In the genomic region with DNA sequence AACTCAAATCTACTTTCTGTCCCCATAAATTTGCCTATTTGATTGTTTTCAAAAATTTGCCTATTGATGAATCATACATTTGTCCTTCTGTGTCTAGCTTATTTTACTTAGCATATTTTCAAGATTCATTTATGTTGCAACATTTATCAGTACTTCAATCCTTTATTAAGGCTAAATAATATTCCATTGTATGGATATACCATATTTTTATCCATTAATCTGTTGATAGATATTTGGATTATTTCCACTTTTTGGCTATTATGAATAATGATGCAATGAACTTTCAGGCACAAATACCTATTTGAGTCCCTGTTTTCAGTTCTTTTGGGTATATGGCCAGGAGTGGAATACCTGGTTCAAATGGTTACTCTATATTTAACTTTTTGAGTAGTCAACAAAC, we compare ENCODE assay signal across 20 cellular contexts.
DNase-seq lines count a peak whose midpoint lies in the region; ATAC-seq, FAIRE-seq and TF ChIP-seq lines count a peak whose summit lies in the region.
"Had no signal": no experiment of that assay in that cellular context is flagged by ENCODE, and none has a peak within 500 bp of the region (broad histone marks: within the 10 kb centered on the region; RNA-seq: fewer than 3 reads in every experiment).

No MANE protein-coding gene starts in this region.

- ATAC-seq in SK-N-SH treated with all-trans-retinoic acid at 6 μM for 48 hours: no peak
- no peak for ATAC-seq in K562
- ATAC-seq: A549; CD8-positive, alpha-beta T cell had no signal

- CTCF ChIA-PET in SK-N-SH (lab: Yijun Ruan, JAX): interaction anchor here (1.1 kb wide), 1 partner anchor 99 kb away, joined by 3 read pairs; no protein-coding TSS in a partner anchor
- CTCF ChIA-PET in K562 (lab: Yijun Ruan, JAX; ENCODE audit: low intra/inter-chr PET ratio): no interaction called here

- H3K36me3 ChIP-seq in SK-N-SH (replicated peaks in 1 of 2; ENCODE audit: control insufficient read depth in 1 of 2, insufficient read depth in 2 of 2, low read length in 1 of 2) (peaks cover 0 to 21% of the 10 kb centered on the region in 2 experiments), K562 (ENCODE audit: control insufficient read depth, insufficient read depth, low read length) (peaks cover 20% of the 10 kb centered on the region; the same call in 2 of the 3 replicates)

- in situ Hi-C loops in K562 (cut with MboI): no loop called here
- in situ Hi-C loops in KBM-7 (cut with MboI; ENCODE audit: low pct_unique_long_range_greater_than_20kb, low sequenced_read_pairs): no loop called here

- POLR2A ChIA-PET in SK-N-SH (lab: Yijun Ruan, JAX): no interaction called here
- POLR2A ChIA-PET in K562 (lab: Yijun Ruan, JAX): no interaction called here

- TF ChIP-seq CTCF in SK-N-SH (IDR thresholded peaks at IDR 0.05) (no peak), K562 (IDR thresholded peaks at IDR 0.05 in 2 of 3, conservative IDR thresholded peaks at IDR 0.05 in 1 of 3; ENCODE audit: insufficient read depth in 2 of 3, low read depth in 1 of 3, low read length in 3 of 3) (no peak)

- H2AFZ ChIP-seq in SK-N-SH (ENCODE audit: low read depth) (no peak overlapping the region), K562 (ENCODE audit: low read depth, low read length) (no peak overlapping the region)

- no peaks in the 10 kb centered on the region for H3K9me1 ChIP-seq in K562 (ENCODE audit: control insufficient read depth, insufficient read depth, low read length)

- H3K27me3 ChIP-seq in SK-N-SH (ENCODE audit: insufficient read depth) (no peaks in the 10 kb centered on the region), K562 (ENCODE audit: control insufficient read depth in 2 of 2, insufficient read depth in 2 of 2, low read length in 2 of 2) (no peaks in the 10 kb centered on the region)
- H3K27me3 ChIP-seq: BLaER1 treated with 17β-estradiol and CSF1 and Interleukin-3, amounts not matched to agents 10 nM and 100 nM had no signal

- no TSS peak for BruUV-seq in K562 (replicated peaks; lab: Mats Ljungman, UMichigan)

- H3K4me2 ChIP-seq in SK-N-SH: no peak overlapping the region
- no peak overlapping the region for H3K4me2 ChIP-seq in K562 (ENCODE audit: insufficient read depth, low read length)
- H3K4me2 ChIP-seq: A549; BLaER1 treated with 17β-estradiol and CSF1 and Interleukin-3, amounts not matched to agents 10 nM and 100 nM had no signal

- no peak for TF ChIP-seq POLR2A in H54 (IDR thresholded peaks at IDR 0.05; ENCODE audit: low read depth, low read length)
- TF ChIP-seq POLR2A in K562 (conservative IDR thresholded peaks at IDR 0.05): no peak

- no peak overlapping the region for H3K27ac ChIP-seq in SK-N-SH (ENCODE audit: low read depth in 2 of 2, low read length in 1 of 2)
- no peak overlapping the region for H3K27ac ChIP-seq in K562 (ENCODE audit: extremely low read depth, low read depth, low read length)
- H3K27ac ChIP-seq: 22Rv1; A549; BLaER1 treated with 17β-estradiol and CSF1 and Interleukin-3, amounts not matched to agents 10 nM and 100 nM; C4-2B had no signal

- FAIRE-seq in H54 (lab: Jason Lieb, UNC): peak; percentile 11
- peak; percentile 48 for FAIRE-seq in K562 (lab: Jason Lieb, UNC)
- FAIRE-seq: A549, D721Med, G401.6, GM12891, GM19239 had no signal

- intact Hi-C loops in K562 (cut with micrococcal nuclease): no loop called here

- TF ChIP-seq RAD21 in SK-N-SH (IDR thresholded peaks at IDR 0.05; ENCODE audit: low read length) (no peak), K562 (CRISPR knock-in tag; conservative IDR thresholded peaks at IDR 0.05 in 1 of 2, IDR thresholded peaks at IDR 0.05 in 1 of 2) (no peak)

- H3K9me2 ChIP-seq in SK-N-SH: no peaks in the 10 kb centered on the region

- H3K9ac ChIP-seq in SK-N-SH: no peak overlapping the region
- H3K9ac ChIP-seq in K562 (ENCODE audit: insufficient read depth in 1 of 2, low read depth in 2 of 2, low read length in 2 of 2): no peak overlapping the region
- H3K9ac ChIP-seq: BLaER1 treated with 17β-estradiol and CSF1 and Interleukin-3, amounts not matched to agents 10 nM and 100 nM had no signal

- no peak for DNase-seq in SK-N-SH
- DNase-seq in H54 (ENCODE audit: insufficient read length, low spot score): no peak
- DNase-seq in K562 (ENCODE audit: extremely low read depth in 1 of 4, low spot score in 3 of 4): no peak
- no peak for DNase-seq in KBM-7
- DNase-seq: AML-193; Caco-2; Calu3; CD4-positive, alpha-beta T cell; CD8-positive, alpha-beta T cell; DMS79 treated with DMSO at 0.1 percent for 48 hours; GF-D8 had no signal

- no peaks in the 10 kb centered on the region for H3K79me2 ChIP-seq in SK-N-SH (ENCODE audit: insufficient read depth)
- no peaks in the 10 kb centered on the region for H3K79me2 ChIP-seq in K562 (ENCODE audit: control insufficient read depth, insufficient read depth, low read length)

- H3K4me1 ChIP-seq in SK-N-SH (ENCODE audit: control insufficient read depth in 1 of 2, insufficient read depth in 2 of 2, low read depth in 1 of 2, low read length in 1 of 2) (no peaks in the 10 kb centered on the region), K562 (replicated peaks in 1 of 2; ENCODE audit: control insufficient read depth in 2 of 2, insufficient read depth in 2 of 2, low read length in 2 of 2) (no peaks in the 10 kb centered on the region)
- H3K4me1 ChIP-seq: A549, Caco-2 had no signal

- H3K9me3 ChIP-seq in SK-N-SH (peaks cover 5% of the 10 kb centered on the region; the same call in 1 of the 2 replicates), K562 (replicated peaks; ENCODE audit: control insufficient read depth, insufficient read depth, low read depth, low read length) (no peaks in the 10 kb centered on the region)
- H3K9me3 ChIP-seq: A549, Caco-2 had no signal

- no peaks in the 10 kb centered on the region for H4K20me1 ChIP-seq in SK-N-SH (ENCODE audit: insufficient read depth)
- H4K20me1 ChIP-seq in K562 (replicated peaks; ENCODE audit: control insufficient read depth, insufficient read depth, low read length): no peaks in the 10 kb centered on the region
- H4K20me1 ChIP-seq: BLaER1 treated with 17β-estradiol and CSF1 and Interleukin-3, amounts not matched to agents 10 nM and 100 nM had no signal

- no peaks in the 10 kb centered on the region for H3F3A ChIP-seq in SK-N-SH (replicated peaks; ENCODE audit: insufficient read depth)

- no peak for TF ChIP-seq EP300 in SK-N-SH (IDR thresholded peaks at IDR 0.05; ENCODE audit: borderline replicate concordance in 1 of 2, low read depth in 1 of 2, low read length in 1 of 2)
- no peak for TF ChIP-seq EP300 in K562 (IDR thresholded peaks at IDR 0.05; ENCODE audit: low read length)

- H3K4me3 ChIP-seq in SK-N-SH (ENCODE audit: low read depth in 2 of 2, low read length in 1 of 2) (no peak overlapping the region), K562 (no peak overlapping the region)
- H3K4me3 ChIP-seq: A549; BLaER1 treated with 17β-estradiol and CSF1 and Interleukin-3, amounts not matched to agents 10 nM and 100 nM had no signal

TF ChIP-seq in SK-N-SH treated with all-trans-retinoic acid at 6 μM for 48 hours, 23 proteins besides CTCF, POLR2A, EP300 and RAD21:
- TF ChIP-seq ZNF8 (CRISPR knock-in tag; IDR thresholded peaks at IDR 0.05) (peak; percentile 96), ZC3H10 (CRISPR knock-in tag; IDR thresholded peaks at IDR 0.05) (no peak)
TF ChIP-seq in SK-N-SH treated with all-trans-retinoic acid at 6 μM for 48 hours: peak in this region for 1.

TF ChIP-seq in SK-N-SH, 30 proteins besides CTCF, POLR2A, EP300 and RAD21 (continues in another document):
- no peak for TF ChIP-seq POLR2AphosphoS5 (IDR thresholded peaks at IDR 0.05; ENCODE audit: low read depth, low read length)
- no peak for TF ChIP-seq RXRA (IDR thresholded peaks at IDR 0.05; ENCODE audit: borderline replicate concordance, low read depth)
- TF ChIP-seq, protein P1, sequence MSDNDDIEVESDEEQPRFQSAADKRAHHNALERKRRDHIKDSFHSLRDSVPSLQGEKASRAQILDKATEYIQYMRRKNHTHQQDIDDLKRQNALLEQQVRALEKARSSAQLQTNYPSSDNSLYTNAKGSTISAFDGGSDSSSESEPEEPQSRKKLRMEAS (IDR thresholded peaks at IDR 0.05; ENCODE audit: low read depth): no peak
- no peak for TF ChIP-seq SMC3 (IDR thresholded peaks at IDR 0.05; ENCODE audit: low read depth, low read length)
- no peak for TF ChIP-seq ELF1 (IDR thresholded peaks at IDR 0.05)
- no peak for TF ChIP-seq RCOR1 (IDR thresholded peaks at IDR 0.05; ENCODE audit: low read length)
- no peak for TF ChIP-seq FOSL2 (IDR thresholded peaks at IDR 0.05; ENCODE audit: borderline replicate concordance, low read depth)
- no peak for TF ChIP-seq CHD2 (IDR thresholded peaks at IDR 0.05; ENCODE audit: low read length, partially characterized antibody)
- no peak for TF ChIP-seq MEF2A (IDR thresholded peaks at IDR 0.05; ENCODE audit: borderline replicate concordance, low read depth)
- no peak for TF ChIP-seq TCF12 (IDR thresholded peaks at IDR 0.05)
- TF ChIP-seq TAF1 (IDR thresholded peaks at IDR 0.05; ENCODE audit: borderline replicate concordance, low read depth, low read length): no peak
- no peak for TF ChIP-seq EZH2phosphoT487 (IDR thresholded peaks at IDR 0.05; ENCODE audit: borderline replicate concordance, low read depth)
- no peak for TF ChIP-seq TEAD4 (IDR thresholded peaks at IDR 0.05; ENCODE audit: borderline replicate concordance, insufficient read depth)
- no peak for TF ChIP-seq JUND (IDR thresholded peaks at IDR 0.05)

TF ChIP-seq in K562, 482 proteins besides CTCF, POLR2A, EP300 and RAD21:
- TF ChIP-seq, protein P2, sequence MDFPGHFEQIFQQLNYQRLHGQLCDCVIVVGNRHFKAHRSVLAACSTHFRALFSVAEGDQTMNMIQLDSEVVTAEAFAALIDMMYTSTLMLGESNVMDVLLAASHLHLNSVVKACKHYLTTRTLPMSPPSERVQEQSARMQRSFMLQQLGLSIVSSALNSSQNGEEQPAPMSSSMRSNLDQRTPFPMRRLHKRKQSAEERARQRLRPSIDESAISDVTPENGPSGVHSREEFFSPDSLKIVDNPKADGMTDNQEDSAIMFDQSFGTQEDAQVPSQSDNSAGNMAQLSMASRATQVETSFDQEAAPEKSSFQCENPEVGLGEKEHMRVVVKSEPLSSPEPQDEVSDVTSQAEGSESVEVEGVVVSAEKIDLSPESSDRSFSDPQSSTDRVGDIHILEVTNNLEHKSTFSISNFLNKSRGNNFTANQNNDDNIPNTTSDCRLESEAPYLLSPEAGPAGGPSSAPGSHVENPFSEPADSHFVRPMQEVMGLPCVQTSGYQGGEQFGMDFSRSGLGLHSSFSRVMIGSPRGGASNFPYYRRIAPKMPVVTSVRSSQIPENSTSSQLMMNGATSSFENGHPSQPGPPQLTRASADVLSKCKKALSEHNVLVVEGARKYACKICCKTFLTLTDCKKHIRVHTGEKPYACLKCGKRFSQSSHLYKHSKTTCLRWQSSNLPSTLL (IDR thresholded peaks at IDR 0.05): no peak
- TF ChIP-seq CEBPB (tag; IDR thresholded peaks at IDR 0.05) (peak; percentile 49), CEBPG (CRISPR knock-in tag; IDR thresholded peaks at IDR 0.05) (no peak), CEBPG (tag; conservative IDR thresholded peaks at IDR 0.05 in 1 of 2, IDR thresholded peaks at IDR 0.05 in 1 of 2) (peak in 1 of 2 experiments; percentile 27; a peak in 2 of 4 replicates)
